In genomic region chr3:58038675-58039302, GRCh38 we compare ENCODE assay signal across 1 cellular context.
TF ChIP-seq lines count a peak whose summit lies in the region.

No MANE protein-coding gene starts in this region.

TF ChIP-seq in A549, 52 proteins besides CTCF, POLR2A, EP300 and RAD21 (continued from another document):
- no peak for TF ChIP-seq REST (IDR thresholded peaks at IDR 0.05)
- TF ChIP-seq RARB (CRISPR knock-in tag; IDR thresholded peaks at IDR 0.05): no peak
- no peak for TF ChIP-seq JUNB (IDR thresholded peaks at IDR 0.05)
TF ChIP-seq in A549: peak in this region for 0.
